ENCODE assay signal across 8 cellular contexts in the genomic region with DNA sequence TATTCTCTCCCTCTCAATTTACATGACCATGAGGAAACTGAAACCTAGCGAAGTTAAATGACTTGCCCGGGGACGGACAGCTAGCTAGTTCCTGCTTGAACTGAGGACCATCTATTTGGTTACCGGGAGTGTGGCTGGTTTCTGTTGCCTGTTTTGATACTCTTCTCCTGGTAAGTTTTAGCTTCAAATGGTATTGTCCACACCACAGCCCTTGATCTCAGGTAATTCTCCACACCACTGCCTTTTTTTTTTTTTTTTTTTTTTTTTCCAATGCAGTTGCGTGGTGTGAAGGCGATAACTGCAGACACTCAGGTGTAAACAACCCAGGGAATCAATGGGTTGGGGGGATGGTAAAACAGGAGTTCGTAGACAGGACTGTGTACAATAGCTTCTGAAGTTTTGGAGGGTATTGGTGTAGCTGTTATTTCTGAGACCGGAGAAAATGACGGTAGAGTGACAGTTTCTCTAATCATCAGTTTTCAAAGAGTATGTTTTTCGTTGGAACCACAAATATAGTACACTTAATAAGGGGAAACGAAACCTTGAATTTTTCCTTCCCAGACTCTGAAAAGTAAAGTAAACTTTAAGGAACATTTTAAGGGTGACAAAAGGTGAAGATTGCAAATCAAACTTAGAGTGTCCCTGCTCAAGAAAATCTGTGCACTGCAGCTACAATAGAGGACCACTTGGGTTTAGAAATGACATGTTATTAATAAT.
DNase-seq lines count a peak whose midpoint lies in the region; ATAC-seq and TF ChIP-seq lines count a peak whose summit lies in the region.

No MANE protein-coding gene starts in this region.

- no peaks in the 10 kb centered on the region for H3K27me3 ChIP-seq in DOHH2 (ENCODE audit: control insufficient read depth, low read length)
- H3K27me3 ChIP-seq in HUES64 (ENCODE audit: insufficient read depth, low read length): no peaks in the 10 kb centered on the region
- no peaks in the 10 kb centered on the region for H3K27me3 ChIP-seq in duodenal mucosa (ENCODE audit: control insufficient read depth in 1 of 2, insufficient read depth in 2 of 2, low read length in 2 of 2)

- peaks cover 41% of the 10 kb centered on the region for H3F3A ChIP-seq in DOHH2 (ENCODE audit: control insufficient read depth, insufficient read depth)

- TF ChIP-seq CTCF in DOHH2 (IDR thresholded peaks at IDR 0.05; ENCODE audit: low read depth, low read length, poor library complexity, severe bottlenecking): no peak
- no peak for TF ChIP-seq CTCF in progenitor cell of endocrine pancreas (IDR thresholded peaks at IDR 0.05; ENCODE audit: unreplicated experiment)

- H3K36me3 Mint-ChIP-seq in progenitor cell of endocrine pancreas (ENCODE audit: insufficient read depth): no peaks in the 10 kb centered on the region
- H3K36me3 Mint-ChIP-seq in stimulated activated effector memory CD8-positive, alpha-beta T cell treated with anti-CD3 and anti-CD28 coated beads, Interleukin-12 subunit alpha, Interleukin-12 subunit beta, amount 100 ng/mL, for 72 hours: no peaks in the 10 kb centered on the region

- H3K4me3 ChIP-seq in DOHH2 (ENCODE audit: low read length) (peak overlapping the region; percentile 85), HUES64 (ENCODE audit: low read length) (peak overlapping the region; percentile 82), duodenal mucosa (ENCODE audit: low read depth in 1 of 2, low read length in 2 of 2) (peak overlapping the region; percentile 69 to 72)

- H3K9me2 ChIP-seq in DOHH2 (replicated peaks; ENCODE audit: control insufficient read depth, low read length): no peaks in the 10 kb centered on the region

- H3K9me3 Mint-ChIP-seq in progenitor cell of endocrine pancreas (ENCODE audit: low read depth): no peaks in the 10 kb centered on the region
- no peaks in the 10 kb centered on the region for H3K9me3 Mint-ChIP-seq in stimulated activated effector memory CD8-positive, alpha-beta T cell treated with anti-CD3 and anti-CD28 coated beads, Interleukin-12 subunit alpha, Interleukin-12 subunit beta, amount 100 ng/mL, for 72 hours

- 2% methylated on average over 10 of the region's 11 CpGs for WGBS in HUES64

- H3K79me2 ChIP-seq in DOHH2 (ENCODE audit: control insufficient read depth, low read length): peaks cover 45% of the 10 kb centered on the region

- peaks cover 83% of the 10 kb centered on the region for H3K4me1 ChIP-seq in DOHH2 (ENCODE audit: control insufficient read depth, low read length)
- peaks cover 44% of the 10 kb centered on the region for H3K4me1 ChIP-seq in HUES64 (ENCODE audit: insufficient read depth, low read length)
- H3K4me1 ChIP-seq in duodenal mucosa (ENCODE audit: control insufficient read depth in 1 of 2, insufficient read depth in 2 of 2, low read length in 2 of 2): no peaks in the 10 kb centered on the region

- H3K9ac ChIP-seq in HUES64 (ENCODE audit: low read depth, low read length): peak overlapping the region; percentile 72
- peak overlapping the region; percentile 40 to 45 for H3K9ac ChIP-seq in duodenal mucosa (ENCODE audit: low read depth in 1 of 2, low read length in 2 of 2)

- no peaks in the 10 kb centered on the region for H3K27me3 Mint-ChIP-seq in progenitor cell of endocrine pancreas

- H3K4me1 Mint-ChIP-seq in progenitor cell of endocrine pancreas (ENCODE audit: low read depth): peaks cover 53% of the 10 kb centered on the region
- peaks cover 5% of the 10 kb centered on the region for H3K4me1 Mint-ChIP-seq in stimulated activated effector memory CD8-positive, alpha-beta T cell treated with anti-CD3 and anti-CD28 coated beads, Interleukin-12 subunit alpha, Interleukin-12 subunit beta, amount 100 ng/mL, for 72 hours

- no peaks in the 10 kb centered on the region for H4K20me1 ChIP-seq in DOHH2 (ENCODE audit: control insufficient read depth, insufficient read depth, low read depth, low read length)

- H3K9me3 ChIP-seq in DOHH2 (ENCODE audit: control insufficient read depth, insufficient read depth, low read length) (no peaks in the 10 kb centered on the region), HUES64 (ENCODE audit: insufficient read depth, low read depth, low read length) (no peaks in the 10 kb centered on the region), duodenal mucosa (ENCODE audit: control insufficient read depth in 1 of 2, low read length in 2 of 2) (no peaks in the 10 kb centered on the region)

- peak overlapping the region; percentile 93 for H3K27ac ChIP-seq in DOHH2 (ENCODE audit: low read depth, low read length)
- peak overlapping the region; percentile 91 for H3K27ac ChIP-seq in HUES64 (ENCODE audit: low read depth, low read length)
- H3K27ac ChIP-seq in duodenal mucosa (ENCODE audit: low read depth, low read length): no peak overlapping the region

- H3K27ac Mint-ChIP-seq in progenitor cell of endocrine pancreas: peak overlapping the region; percentile 91
- no peak overlapping the region for H3K27ac Mint-ChIP-seq in stimulated activated effector memory CD8-positive, alpha-beta T cell treated with anti-CD3 and anti-CD28 coated beads, Interleukin-12 subunit alpha, Interleukin-12 subunit beta, amount 100 ng/mL, for 72 hours

- ATAC-seq in GM19328 (IDR thresholded peaks at IDR 0.05; ENCODE audit: unreplicated experiment): peak; percentile 63
- no peak for ATAC-seq in stimulated activated effector memory CD8-positive, alpha-beta T cell treated with anti-CD3 and anti-CD28 coated beads, Interleukin-12 subunit alpha, Interleukin-12 subunit beta, amount 100 ng/mL, for 72 hours

- H3K36me3 ChIP-seq in DOHH2 (ENCODE audit: control insufficient read depth, low read length): peaks cover 13% of the 10 kb centered on the region
- H3K36me3 ChIP-seq in HUES64 (ENCODE audit: insufficient read depth, low read length): peaks cover 20% of the 10 kb centered on the region
- H3K36me3 ChIP-seq in duodenal mucosa (ENCODE audit: control insufficient read depth in 1 of 2, insufficient read depth in 2 of 2, low read length in 2 of 2): no peaks in the 10 kb centered on the region

- H3K4me2 ChIP-seq in DOHH2 (ENCODE audit: low read length): peak overlapping the region; percentile 76

- peak overlapping the region; percentile 69 for H3K4me3 Mint-ChIP-seq in progenitor cell of endocrine pancreas (ENCODE audit: low read depth)
- H3K4me3 Mint-ChIP-seq in stimulated activated effector memory CD8-positive, alpha-beta T cell treated with anti-CD3 and anti-CD28 coated beads, Interleukin-12 subunit alpha, Interleukin-12 subunit beta, amount 100 ng/mL, for 72 hours: no peak overlapping the region

- DNase-seq in progenitor cell of endocrine pancreas (ENCODE audit: low spot score, unreplicated experiment) (no peak), NK-92 (lab: John Stamatoyannopoulos, UW; ENCODE audit: unreplicated experiment) (no peak)
- DNase-seq in stimulated activated effector memory CD8-positive, alpha-beta T cell treated with anti-CD3 and anti-CD28 coated beads, Interleukin-12 subunit alpha, Interleukin-12 subunit beta, amount 100 ng/mL, for 72 hours (ENCODE audit: low spot score in 2 of 2): no peak
- DNase-seq in activated CD4-positive, alpha-beta T cell treated with anti-CD3 and anti-CD28 coated beads, Interleukin-2, amount 50 U/mL, for 1 hour: no peak
